Comparison of ENCODE assay signal across 14 cellular contexts in genomic region chr2:190847504-190848201, GRCh38. TPM values are rescaled to one million over a fixed set of nuclear protein-coding genes. Genes with fewer than 3 reads are reported as not detected.
DNase-seq lines count a peak whose midpoint lies in the region; ATAC-seq and TF ChIP-seq lines count a peak whose summit lies in the region.
"Had no signal": no experiment of that assay in that cellular context is flagged by ENCODE, and none has a peak within 500 bp of the region (broad histone marks: within the 10 kb centered on the region; RNA-seq: fewer than 3 reads in every experiment).

No MANE protein-coding gene starts in this region.

- H3K4me2 ChIP-seq in fibroblast of lung (ENCODE audit: extremely low read depth, insufficient read depth, low read length) = no peak overlapping the region
- H3K4me2 ChIP-seq: BLaER1 treated with 17β-estradiol and CSF1 and Interleukin-3, amounts not matched to agents 10 nM and 100 nM had no signal

- peaks cover 5% of the 10 kb centered on the region for H3K4me1 ChIP-seq in fibroblast of lung (ENCODE audit: control insufficient read depth, extremely low read depth, insufficient read depth, low read length)
- H3K4me1 ChIP-seq: breast epithelium had no signal

- H3K4me3 ChIP-seq in fibroblast of lung (replicated peaks in 1 of 4; ENCODE audit: control extremely low read depth in 1 of 4, insufficient read depth in 1 of 4, low read depth in 3 of 4, low read length in 4 of 4) (no peak overlapping the region), MG63 (no peak overlapping the region)
- H3K4me3 ChIP-seq: BLaER1 treated with 17β-estradiol and CSF1 and Interleukin-3, amounts not matched to agents 10 nM and 100 nM; breast epithelium had no signal

- peaks cover 20% of the 10 kb centered on the region for H3K4me1 Mint-ChIP-seq in mesothelial cell of epicardium
- H3K4me1 Mint-ChIP-seq in activated CD4-positive, alpha-beta T cell treated with anti-CD3 and anti-CD28 coated beads, Interleukin-2, amount 10 ng/mL, durations not matched to agents 24 days and 14 days = peaks cover 15% of the 10 kb centered on the region
- H3K4me1 Mint-ChIP-seq in activated CD8-positive, alpha-beta memory T cell treated with anti-CD3 and anti-CD28 coated beads, Interleukin-2, amount 10 ng/mL, durations not matched to agents 7 days and 5 days = peaks cover 17% of the 10 kb centered on the region

- no peak overlapping the region for H3K9ac ChIP-seq in fibroblast of lung (ENCODE audit: insufficient read depth, low read length)
- H3K9ac ChIP-seq: BLaER1 treated with 17β-estradiol and CSF1 and Interleukin-3, amounts not matched to agents 10 nM and 100 nM had no signal

- no peaks in the 10 kb centered on the region for H3K79me2 ChIP-seq in fibroblast of lung (ENCODE audit: control insufficient read depth, insufficient read depth, low read length)

- DNase-seq in HCEC 1CT = peak; percentile 61
- DNase-seq in fibroblast of lung (ENCODE audit: low read depth in 2 of 2) = peak; percentile 76 to 83
- no peak for DNase-seq in mesothelial cell of epicardium (ENCODE audit: low spot score in 2 of 2, unreplicated experiment in 2 of 2)
- DNase-seq in activated CD4-positive, alpha-beta T cell treated with anti-CD3 and anti-CD28 coated beads, Interleukin-2, amount 10 ng/mL, durations not matched to agents 24 days and 14 days = no peak
- DNase-seq in MG63 = no peak
- no peak for DNase-seq in activated CD8-positive, alpha-beta memory T cell treated with anti-CD3 and anti-CD28 coated beads, Interleukin-2, amount 10 ng/mL, durations not matched to agents 7 days and 5 days
- no peak for DNase-seq in activated CD4-positive, alpha-beta T cell treated with anti-CD3 and anti-CD28 coated beads, Interleukin-2, amount 50 U/mL, for 48 hours
- DNase-seq: DND-41, H7, NCI-H1105, WERI-Rb-1 had no signal

- intact Hi-C loops in activated CD4-positive, alpha-beta T cell treated with anti-CD3 and anti-CD28 coated beads, Interleukin-2, amount 10 ng/mL, durations not matched to agents 24 days and 14 days (cut with micrococcal nuclease) = no loop called here

- no peak overlapping the region for H3K27ac ChIP-seq in fibroblast of lung (ENCODE audit: insufficient read depth, low read length)
- H3K27ac ChIP-seq: BLaER1 treated with 17β-estradiol and CSF1 and Interleukin-3, amounts not matched to agents 10 nM and 100 nM; breast epithelium; WERI-Rb-1 had no signal

- no peak overlapping the region for H3K27ac Mint-ChIP-seq in mesothelial cell of epicardium
- no peak overlapping the region for H3K27ac Mint-ChIP-seq in activated CD4-positive, alpha-beta T cell treated with anti-CD3 and anti-CD28 coated beads, Interleukin-2, amount 10 ng/mL, durations not matched to agents 24 days and 14 days
- H3K27ac Mint-ChIP-seq in activated CD8-positive, alpha-beta memory T cell treated with anti-CD3 and anti-CD28 coated beads, Interleukin-2, amount 10 ng/mL, durations not matched to agents 7 days and 5 days = no peak overlapping the region

- TF ChIP-seq CTCF in fibroblast of lung (conservative IDR thresholded peaks at IDR 0.05 in 1 of 2, IDR thresholded peaks at IDR 0.05 in 1 of 2; ENCODE audit: low read depth in 1 of 2, low read length in 2 of 2) (no peak), mesothelial cell of epicardium (IDR thresholded peaks at IDR 0.05; ENCODE audit: unreplicated experiment) (no peak)

- no peaks in the 10 kb centered on the region for H4K20me1 ChIP-seq in fibroblast of lung (ENCODE audit: control insufficient read depth, extremely low read depth, insufficient read depth, low read length)
- H4K20me1 ChIP-seq: BLaER1 treated with 17β-estradiol and CSF1 and Interleukin-3, amounts not matched to agents 10 nM and 100 nM had no signal

- CTCF ChIA-PET in activated CD8-positive, alpha-beta memory T cell treated with anti-CD3 and anti-CD28 coated beads, Interleukin-2, amount 10 ng/mL, durations not matched to agents 7 days and 5 days (lab: Charles Lee) = no interaction called here

- H3K4me3 Mint-ChIP-seq in mesothelial cell of epicardium = peak overlapping the region; percentile 11
- H3K4me3 Mint-ChIP-seq in activated CD4-positive, alpha-beta T cell treated with anti-CD3 and anti-CD28 coated beads, Interleukin-2, amount 10 ng/mL, durations not matched to agents 24 days and 14 days = no peak overlapping the region
- H3K4me3 Mint-ChIP-seq in activated CD8-positive, alpha-beta memory T cell treated with anti-CD3 and anti-CD28 coated beads, Interleukin-2, amount 10 ng/mL, durations not matched to agents 7 days and 5 days = no peak overlapping the region

- peak; percentile 58 for ATAC-seq in SK-N-SH treated with all-trans-retinoic acid at 6 μM for 48 hours
- ATAC-seq in activated CD8-positive, alpha-beta memory T cell treated with anti-CD3 and anti-CD28 coated beads, Interleukin-2, amount 10 ng/mL, durations not matched to agents 7 days and 5 days = no peak

- no peak overlapping the region for H2AFZ ChIP-seq in fibroblast of lung (ENCODE audit: low read length)

- H3K27me3 ChIP-seq in fibroblast of lung (ENCODE audit: control insufficient read depth, insufficient read depth, low read length) (no peaks in the 10 kb centered on the region), MG63 (no peaks in the 10 kb centered on the region)
- H3K27me3 ChIP-seq: BLaER1 treated with 17β-estradiol and CSF1 and Interleukin-3, amounts not matched to agents 10 nM and 100 nM; breast epithelium had no signal

- H3K27me3 Mint-ChIP-seq in mesothelial cell of epicardium (ENCODE audit: low read depth) = no peaks in the 10 kb centered on the region
- H3K27me3 Mint-ChIP-seq in activated CD4-positive, alpha-beta T cell treated with anti-CD3 and anti-CD28 coated beads, Interleukin-2, amount 10 ng/mL, durations not matched to agents 24 days and 14 days = no peaks in the 10 kb centered on the region
- H3K27me3 Mint-ChIP-seq in activated CD8-positive, alpha-beta memory T cell treated with anti-CD3 and anti-CD28 coated beads, Interleukin-2, amount 10 ng/mL, durations not matched to agents 7 days and 5 days = no peaks in the 10 kb centered on the region

- no peaks in the 10 kb centered on the region for H3K9me3 ChIP-seq in fibroblast of lung (ENCODE audit: control insufficient read depth, insufficient read depth, low read depth, low read length)
- H3K9me3 ChIP-seq in MG63 = no peaks in the 10 kb centered on the region; the same call in 1 of the 2 replicates
- H3K9me3 ChIP-seq: BLaER1 treated with 17β-estradiol and CSF1 and Interleukin-3, amounts not matched to agents 10 nM and 100 nM; breast epithelium had no signal

- H3K36me3 Mint-ChIP-seq in mesothelial cell of epicardium = no peaks in the 10 kb centered on the region
- no peaks in the 10 kb centered on the region for H3K36me3 Mint-ChIP-seq in activated CD4-positive, alpha-beta T cell treated with anti-CD3 and anti-CD28 coated beads, Interleukin-2, amount 10 ng/mL, durations not matched to agents 24 days and 14 days (ENCODE audit: low read depth)
- no peaks in the 10 kb centered on the region for H3K36me3 Mint-ChIP-seq in activated CD8-positive, alpha-beta memory T cell treated with anti-CD3 and anti-CD28 coated beads, Interleukin-2, amount 10 ng/mL, durations not matched to agents 7 days and 5 days

- H3K36me3 ChIP-seq in fibroblast of lung (ENCODE audit: control insufficient read depth, insufficient read depth, low read length) (no peaks in the 10 kb centered on the region), MG63 (no peaks in the 10 kb centered on the region)
- H3K36me3 ChIP-seq: BLaER1 treated with 17β-estradiol and CSF1 and Interleukin-3, amounts not matched to agents 10 nM and 100 nM; breast epithelium; WERI-Rb-1 had no signal

- H3K9me3 Mint-ChIP-seq in mesothelial cell of epicardium = no peaks in the 10 kb centered on the region
- no peaks in the 10 kb centered on the region for H3K9me3 Mint-ChIP-seq in activated CD4-positive, alpha-beta T cell treated with anti-CD3 and anti-CD28 coated beads, Interleukin-2, amount 10 ng/mL, durations not matched to agents 24 days and 14 days
- no peaks in the 10 kb centered on the region for H3K9me3 Mint-ChIP-seq in activated CD8-positive, alpha-beta memory T cell treated with anti-CD3 and anti-CD28 coated beads, Interleukin-2, amount 10 ng/mL, durations not matched to agents 7 days and 5 days (ENCODE audit: low read depth)

TF ChIP-seq in SK-N-SH treated with all-trans-retinoic acid at 6 μM for 48 hours, 23 proteins besides CTCF, POLR2A, EP300 and RAD21:
- TF ChIP-seq SNAI2 (CRISPR knock-in tag; IDR thresholded peaks at IDR 0.05) (no peak), ISL1 (CRISPR knock-in tag; IDR thresholded peaks at IDR 0.05) (peak; percentile 77), OSR1 (CRISPR knock-in tag; IDR thresholded peaks at IDR 0.05) (no peak), CSDC2 (CRISPR knock-in tag; IDR thresholded peaks at IDR 0.05) (no peak)

RNA-seq across cellular contexts. Expression of gene GLS, which starts 33.0 kb away (rescaled TPM):
- total RNA-seq in fibroblast of lung (157 and 192 TPM in 2 replicates), mesothelial cell of epicardium (185 to 192 TPM (median 190 TPM) in 3 replicates)
- 69.4 and 123 TPM in 2 replicates for polyA plus RNA-seq in fibroblast of lung
- polyA plus RNA-seq in fibroblast of lung (2012) = 45.0 and 90.0 TPM in 2 replicates
- 55.1 and 58.7 TPM in 2 replicates for polyA minus RNA-seq in fibroblast of lung (ENCODE audit: low replicate concordance)
- total RNA-seq in activated CD4-positive, alpha-beta T cell treated with anti-CD3 and anti-CD28 coated beads, Interleukin-2, amount 10 ng/mL, durations not matched to agents 24 days and 14 days = 256 and 266 TPM in 2 replicates
- 118 and 149 TPM in 2 replicates for total RNA-seq in MG63 (2014; rRNA removed; shearing (Covaris generic); ENCODE audit: low replicate concordance)
- total RNA-seq in activated CD8-positive, alpha-beta memory T cell treated with anti-CD3 and anti-CD28 coated beads, Interleukin-2, amount 10 ng/mL, durations not matched to agents 7 days and 5 days = 100 to 1,000 TPM; 187 to 191 TPM

Comparison
In these comparisons a context has a peak if more than half of its experiments do, and no peak if none do; other contexts are left out.
1. DNase-seq: peak in HCEC 1CT (single experiment) and fibroblast of lung (2 of 2); none in mesothelial cell of epicardium (0 of 2), activated CD4-positive, alpha-beta T cell treated with anti-CD3 and anti-CD28 coated beads, Interleukin-2, amount 10 ng/mL, durations not matched to agents 24 days and 14 days (single experiment), MG63 (single experiment), activated CD8-positive, alpha-beta memory T cell treated with anti-CD3 and anti-CD28 coated beads, Interleukin-2, amount 10 ng/mL, durations not matched to agents 7 days and 5 days (single experiment) and activated CD4-positive, alpha-beta T cell treated with anti-CD3 and anti-CD28 coated beads, Interleukin-2, amount 50 U/mL, for 48 hours (0 of 2).